ENCODE assay signal across 10 cellular contexts in the genomic region with DNA sequence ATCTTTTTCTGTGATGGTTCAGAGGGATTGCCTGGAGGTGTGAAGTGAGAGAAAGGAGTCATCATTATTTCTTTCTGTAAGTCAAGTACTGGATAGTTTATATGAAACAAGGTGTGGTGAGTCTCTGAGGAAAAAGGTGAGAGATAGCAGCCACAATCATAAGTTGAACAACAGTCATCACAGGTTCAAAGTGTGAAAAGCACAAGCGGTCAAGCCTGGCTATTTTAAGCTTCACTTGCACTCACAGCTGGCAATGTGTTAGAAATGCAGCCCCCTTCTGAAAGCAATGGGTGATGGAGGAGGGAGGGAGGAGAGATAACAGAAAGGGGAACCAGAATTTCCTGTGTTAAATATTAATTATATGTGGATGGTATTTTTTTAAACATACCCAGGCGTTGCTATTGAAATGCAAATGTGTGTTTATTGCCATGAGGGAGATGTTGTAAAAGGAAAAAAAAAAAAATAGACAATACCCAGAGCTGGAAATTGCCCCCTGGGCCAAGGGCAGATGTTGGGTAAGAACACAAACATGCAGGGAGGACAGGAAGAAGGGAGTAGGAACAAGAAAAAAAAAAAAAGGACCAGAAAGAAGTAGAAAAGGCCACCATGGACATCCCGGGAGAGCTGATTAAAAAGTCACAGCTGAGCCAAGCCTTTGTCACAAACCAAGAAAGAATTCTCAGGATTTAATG.
DNase-seq lines count a peak whose midpoint lies in the region; ATAC-seq lines count a peak whose summit lies in the region.
"Had no signal": no experiment of that assay in that cellular context is flagged by ENCODE, and none has a peak within 500 bp of the region (broad histone marks: within the 10 kb centered on the region; RNA-seq: fewer than 3 reads in every experiment).

No MANE protein-coding gene starts in this region.

- H3K4me3 Mint-ChIP-seq in stimulated activated naive B cell treated with anti-CD40 and anti-IgM and Interleukin-4, amounts not matched to agents 10 μg/mL and 1 μg/mL and 100 μg/mL, for 72 hours, result no peak overlapping the region
- H3K4me3 Mint-ChIP-seq: activated naive CD8-positive, alpha-beta T cell had no signal

- DNase-seq in stimulated activated naive B cell treated with anti-CD40 and anti-IgM and Interleukin-4, amounts not matched to agents 10 μg/mL and 1 μg/mL and 100 μg/mL, for 72 hours, result no peak
- no peak for DNase-seq in stimulated activated CD8-positive, alpha-beta memory T cell treated with anti-CD3 and anti-CD28 coated beads, Interleukin-4, amount 100 ng/mL, for 48 hours
- DNase-seq in HuH-7.5 (ENCODE audit: low spot score), result no peak
- no peak for DNase-seq in COR-L47 (lab: John Stamatoyannopoulos, UW)
- DNase-seq: effector CD4-positive, alpha-beta T cell; NCI-H1436 had no signal

- peaks cover 7 to 14% of the 10 kb centered on the region in 2 donors for H3K4me1 Mint-ChIP-seq in stimulated activated naive B cell treated with anti-CD40 and anti-IgM and Interleukin-4, amounts not matched to agents 10 μg/mL and 1 μg/mL and 100 μg/mL, for 72 hours

- peak overlapping the region; percentile 9 for H3K27ac Mint-ChIP-seq in stimulated activated naive B cell treated with anti-CD40 and anti-IgM and Interleukin-4, amounts not matched to agents 10 μg/mL and 1 μg/mL and 100 μg/mL, for 72 hours
- H3K27ac Mint-ChIP-seq: activated naive CD8-positive, alpha-beta T cell had no signal

- peak; percentile 100 for ATAC-seq in GM19324 (IDR thresholded peaks at IDR 0.05; ENCODE audit: low FRiP score, unreplicated experiment)
- ATAC-seq in HG02759 (IDR thresholded peaks at IDR 0.05; ENCODE audit: unreplicated experiment), result peak; percentile 100
- ATAC-seq in HG03469 (IDR thresholded peaks at IDR 0.05; ENCODE audit: unreplicated experiment), result peak; percentile 92
- peak; percentile 64 to 70 for ATAC-seq in stimulated activated naive B cell treated with anti-CD40 and anti-IgM and Interleukin-4, amounts not matched to agents 10 μg/mL and 1 μg/mL and 100 μg/mL, for 72 hours (replicated peaks)

- peaks cover 0 to 7% of the 10 kb centered on the region in 2 donors for H3K36me3 Mint-ChIP-seq in stimulated activated naive B cell treated with anti-CD40 and anti-IgM and Interleukin-4, amounts not matched to agents 10 μg/mL and 1 μg/mL and 100 μg/mL, for 72 hours

- H3K9me3 Mint-ChIP-seq in stimulated activated naive B cell treated with anti-CD40 and anti-IgM and Interleukin-4, amounts not matched to agents 10 μg/mL and 1 μg/mL and 100 μg/mL, for 72 hours, result peaks cover 3 to 7% of the 10 kb centered on the region in 2 donors

- peaks cover 0 to 4% of the 10 kb centered on the region in 2 donors for H3K27me3 Mint-ChIP-seq in stimulated activated naive B cell treated with anti-CD40 and anti-IgM and Interleukin-4, amounts not matched to agents 10 μg/mL and 1 μg/mL and 100 μg/mL, for 72 hours
